Comparison of ENCODE assay signal across 25 cellular contexts in genomic region chr2:191831410-191831994, GRCh38. TPM values are rescaled to one million over a fixed set of nuclear protein-coding genes. Genes with fewer than 3 reads are reported as not detected.
DNase-seq lines count a peak whose midpoint lies in the region; ATAC-seq and TF ChIP-seq lines count a peak whose summit lies in the region.
"Had no signal": no experiment of that assay in that cellular context is flagged by ENCODE, and none has a peak within 500 bp of the region (broad histone marks: within the 10 kb centered on the region; RNA-seq: fewer than 3 reads in every experiment).

No MANE protein-coding gene starts in this region.

- no peak for TF ChIP-seq RAD21 in SK-N-SH (IDR thresholded peaks at IDR 0.05; ENCODE audit: low read length)

- H3K36me3 Mint-ChIP-seq in activated naive CD4-positive, alpha-beta T cell treated with anti-CD3 and anti-CD28 coated beads, Interleukin-2, amount 10 ng/mL, durations not matched to agents 7 days and 5 days: no peaks in the 10 kb centered on the region
- H3K36me3 Mint-ChIP-seq: activated naive CD4-positive, alpha-beta T cell treated with anti-CD3 and anti-CD28 coated beads, Interleukin-2, amount 50 U/mL, for 72 hours had no signal

- no peaks in the 10 kb centered on the region for H3K9me2 ChIP-seq in SK-N-SH

- H3K4me1 ChIP-seq in SK-N-SH (ENCODE audit: control insufficient read depth in 1 of 2, insufficient read depth in 2 of 2, low read depth in 1 of 2, low read length in 1 of 2): no peaks in the 10 kb centered on the region; a peak in 1 of 4 replicates
- H3K4me1 ChIP-seq in iPS-20b (ENCODE audit: insufficient read depth, low read length): peaks cover 18% of the 10 kb centered on the region; the same call in 1 of the 2 replicates
- peaks cover 0 to 14% (median 6%) of the 10 kb centered on the region in 4 donors for H3K4me1 ChIP-seq in sigmoid colon
- no peaks in the 10 kb centered on the region for H3K4me1 ChIP-seq in mucosa of descending colon (ENCODE audit: low read depth)
- H3K4me1 ChIP-seq: ascending aorta, thyroid gland had no signal

- no peak for TF ChIP-seq CTCF in SK-N-SH (IDR thresholded peaks at IDR 0.05)
- TF ChIP-seq CTCF in sigmoid colon (IDR thresholded peaks at IDR 0.05): no peak
- no peak for TF ChIP-seq CTCF in mucosa of descending colon (IDR thresholded peaks at IDR 0.05)

- H3K27me3 Mint-ChIP-seq in activated naive CD4-positive, alpha-beta T cell treated with anti-CD3 and anti-CD28 coated beads, Interleukin-2, amount 10 ng/mL, durations not matched to agents 7 days and 5 days: peaks cover 4% of the 10 kb centered on the region

- H3K79me2 ChIP-seq in SK-N-SH (ENCODE audit: insufficient read depth): no peaks in the 10 kb centered on the region

- no peak for TF ChIP-seq EP300 in SK-N-SH (IDR thresholded peaks at IDR 0.05; ENCODE audit: borderline replicate concordance in 1 of 2, low read depth in 1 of 2, low read length in 1 of 2)
- no peak for TF ChIP-seq EP300 in sigmoid colon (IDR thresholded peaks at IDR 0.05)

- H3K27ac Mint-ChIP-seq in activated naive CD4-positive, alpha-beta T cell treated with anti-CD3 and anti-CD28 coated beads, Interleukin-2, amount 10 ng/mL, durations not matched to agents 7 days and 5 days: no peak overlapping the region
- H3K27ac Mint-ChIP-seq: activated CD4-positive, alpha-beta T cell treated with anti-CD3 and anti-CD28 coated beads, Interleukin-2, amount 10 ng/mL, durations not matched to agents 24 days and 14 days; activated naive CD4-positive, alpha-beta T cell treated with anti-CD3 and anti-CD28 coated beads, Interleukin-2, amount 50 U/mL, for 72 hours; stimulated activated naive CD8-positive, alpha-beta T cell treated with anti-CD3 and anti-CD28 coated beads, Interleukin-15, Interleukin-2, amounts not matched to agents 100 ng/mL and 50 ng/mL, for 24 hours had no signal

- H3K27ac ChIP-seq in SK-N-SH (ENCODE audit: low read depth in 2 of 2, low read length in 1 of 2) (no peak overlapping the region), iPS-20b (ENCODE audit: low read length) (no peak overlapping the region), sigmoid colon (no peak overlapping the region)
- H3K27ac ChIP-seq: ascending aorta, foreskin keratinocyte, thyroid gland had no signal

- CTCF ChIA-PET in SK-N-SH (lab: Yijun Ruan, JAX): interaction anchor here (0.9 to 3.1 kb wide), 3 partner anchors 19 to 331 kb away, joined by 3 to 9 read pairs (median 7); no protein-coding TSS in a partner anchor
- CTCF ChIA-PET in activated naive CD4-positive, alpha-beta T cell treated with anti-CD3 and anti-CD28 coated beads, Interleukin-2, amount 10 ng/mL, durations not matched to agents 7 days and 5 days (lab: Charles Lee): interaction anchor here (0.8 kb wide), 2 partner anchors 9 to 30 kb away, joined by 3 read pairs; no protein-coding TSS in a partner anchor

- no peaks in the 10 kb centered on the region; the same call in 1 of the 2 replicates for H3K9me3 ChIP-seq in SK-N-SH
- H3K9me3 ChIP-seq in iPS-20b (ENCODE audit: insufficient read depth, low read depth, low read length): no peaks in the 10 kb centered on the region
- H3K9me3 ChIP-seq in sigmoid colon: no peaks in the 10 kb centered on the region
- H3K9me3 ChIP-seq in mucosa of descending colon: no peaks in the 10 kb centered on the region
- H3K9me3 ChIP-seq: ascending aorta, thyroid gland had no signal

- H3K4me3 Mint-ChIP-seq in activated naive CD4-positive, alpha-beta T cell treated with anti-CD3 and anti-CD28 coated beads, Interleukin-2, amount 10 ng/mL, durations not matched to agents 7 days and 5 days: no peak overlapping the region
- H3K4me3 Mint-ChIP-seq: activated CD4-positive, alpha-beta T cell treated with anti-CD3 and anti-CD28 coated beads, Interleukin-2, amount 10 ng/mL, durations not matched to agents 24 days and 14 days; stimulated activated naive CD8-positive, alpha-beta T cell treated with anti-CD3 and anti-CD28 coated beads, Interleukin-15, Interleukin-2, amounts not matched to agents 100 ng/mL and 50 ng/mL, for 24 hours had no signal

- no peaks in the 10 kb centered on the region for H3K9me3 Mint-ChIP-seq in activated naive CD4-positive, alpha-beta T cell treated with anti-CD3 and anti-CD28 coated beads, Interleukin-2, amount 10 ng/mL, durations not matched to agents 7 days and 5 days
- H3K9me3 Mint-ChIP-seq: activated CD4-positive, alpha-beta T cell treated with anti-CD3 and anti-CD28 coated beads, Interleukin-2, amount 10 ng/mL, durations not matched to agents 24 days and 14 days; activated naive CD4-positive, alpha-beta T cell treated with anti-CD3 and anti-CD28 coated beads, Interleukin-2, amount 50 U/mL, for 72 hours; stimulated activated naive CD8-positive, alpha-beta T cell treated with anti-CD3 and anti-CD28 coated beads, Interleukin-15, Interleukin-2, amounts not matched to agents 100 ng/mL and 50 ng/mL, for 24 hours had no signal

- H3K36me3 ChIP-seq in SK-N-SH (replicated peaks in 1 of 2; ENCODE audit: control insufficient read depth in 1 of 2, insufficient read depth in 2 of 2, low read length in 1 of 2): no peaks in the 10 kb centered on the region
- no peaks in the 10 kb centered on the region for H3K36me3 ChIP-seq in iPS-20b (ENCODE audit: insufficient read depth, low read depth, low read length)
- peaks cover 0 to 29% (median 10%) of the 10 kb centered on the region in 4 donors for H3K36me3 ChIP-seq in sigmoid colon
- no peaks in the 10 kb centered on the region for H3K36me3 ChIP-seq in mucosa of descending colon (ENCODE audit: low read depth)

- peak overlapping the region; percentile 63; the same call in 1 of the 2 replicates for H2AFZ ChIP-seq in SK-N-SH (ENCODE audit: low read depth)

- no peak for TF ChIP-seq POLR2A in sigmoid colon (IDR thresholded peaks at IDR 0.05)

- no peak overlapping the region for H3K9ac ChIP-seq in SK-N-SH
- H3K9ac ChIP-seq in iPS-20b (ENCODE audit: low read depth, low read length): no peak overlapping the region

- H3F3A ChIP-seq in SK-N-SH (replicated peaks; ENCODE audit: insufficient read depth): peaks cover 11% of the 10 kb centered on the region

- POLR2A ChIA-PET in SK-N-SH (lab: Yijun Ruan, JAX): no interaction called here

- ATAC-seq in SK-N-SH treated with all-trans-retinoic acid at 6 μM for 48 hours (no peak), GM21423 (IDR thresholded peaks at IDR 0.05; ENCODE audit: unreplicated experiment) (no peak), mucosa of descending colon (no peak)
- ATAC-seq: activated naive CD4-positive, alpha-beta T cell treated with anti-CD3 and anti-CD28 coated beads, Interleukin-2, amount 50 U/mL, for 72 hours; foreskin keratinocyte had no signal

- H3K4me3 ChIP-seq in SK-N-SH (ENCODE audit: low read depth in 2 of 2, low read length in 1 of 2) (no peak overlapping the region), iPS-20b (ENCODE audit: low read length) (0 out of 2 replicates have a peak overlapping the region, but pooled peaks have one; percentile 12), sigmoid colon (no peak overlapping the region), mucosa of descending colon (no peak overlapping the region)
- H3K4me3 ChIP-seq: ascending aorta, thyroid gland had no signal

- WGBS in SK-N-SH (ENCODE audit: low lambda C conversion rate): 100% methylated on average over 1 of the region's 1 CpG
- WGBS in sigmoid colon, 2 donors: 87 to 88% methylated on average over 1 of the region's 1 CpG

- DNase-seq in SK-N-SH: no peak
- peak; percentile 52 for DNase-seq in UCSD-AML1 (lab: John Stamatoyannopoulos, UW; ENCODE audit: unreplicated experiment)
- no peak for DNase-seq in sigmoid colon
- DNase-seq in activated naive CD4-positive, alpha-beta T cell treated with anti-CD3 and anti-CD28 coated beads, Interleukin-2, amount 10 ng/mL, durations not matched to agents 7 days and 5 days: no peak
- no peak for DNase-seq in mucosa of descending colon
- DNase-seq: 8988T; activated CD4-positive, alpha-beta T cell treated with anti-CD3 and anti-CD28 coated beads, Interleukin-2, amount 10 ng/mL, durations not matched to agents 24 days and 14 days; central memory CD4-positive, alpha-beta T cell; DMS79; erythroblast; foreskin keratinocyte; mammary epithelial cell; NCI-H1436; NCI-H2171 treated with DMSO at 0.1 percent for 48 hours; NCI-H748 treated with DMSO at 0.1 percent for 48 hours; nucleus accumbens; thyroid gland had no signal

- intact Hi-C loops in sigmoid colon (cut with DNase I): no loop called here
- intact Hi-C loops in mucosa of descending colon (cut with DNase I, micrococcal nuclease): no loop called here

- no peaks in the 10 kb centered on the region for H3K4me1 Mint-ChIP-seq in activated naive CD4-positive, alpha-beta T cell treated with anti-CD3 and anti-CD28 coated beads, Interleukin-2, amount 10 ng/mL, durations not matched to agents 7 days and 5 days
- H3K4me1 Mint-ChIP-seq: activated CD4-positive, alpha-beta T cell treated with anti-CD3 and anti-CD28 coated beads, Interleukin-2, amount 10 ng/mL, durations not matched to agents 24 days and 14 days had no signal

- H4K20me1 ChIP-seq in SK-N-SH (ENCODE audit: insufficient read depth): no peaks in the 10 kb centered on the region

- H3K27me3 ChIP-seq in SK-N-SH (ENCODE audit: insufficient read depth) (no peaks in the 10 kb centered on the region), iPS-20b (ENCODE audit: insufficient read depth, low read length) (no peaks in the 10 kb centered on the region), sigmoid colon (no peaks in the 10 kb centered on the region)
- H3K27me3 ChIP-seq: ascending aorta, foreskin keratinocyte, thyroid gland had no signal

- no peak overlapping the region for H3K4me2 ChIP-seq in SK-N-SH

TF ChIP-seq in SK-N-SH, 30 proteins besides CTCF, POLR2A, EP300 and RAD21 (continues in another document):
- TF ChIP-seq NRF1 (IDR thresholded peaks at IDR 0.05; ENCODE audit: low read depth, low read length): no peak
- no peak for TF ChIP-seq FOSL2 (IDR thresholded peaks at IDR 0.05; ENCODE audit: borderline replicate concordance, low read depth)
- no peak for TF ChIP-seq MAX (IDR thresholded peaks at IDR 0.05; ENCODE audit: low read depth)

TF ChIP-seq in SK-N-SH treated with all-trans-retinoic acid at 6 μM for 48 hours, 23 proteins besides CTCF, POLR2A, EP300 and RAD21 (continues in another document):
- TF ChIP-seq TOX (CRISPR knock-in tag; IDR thresholded peaks at IDR 0.05; ENCODE audit: borderline replicate concordance): no peak

RNA-seq across cellular contexts. Expression of gene CAVIN2, which starts 15.4 kb away (rescaled TPM):
- polyA plus RNA-seq in SK-N-SH (2012; rRNA removed): 1.5 and 1.7 TPM in 2 replicates
- polyA plus RNA-seq in SK-N-SH (2012; cell fraction: cytosol; rRNA removed): 1.4 and 1.7 TPM in 2 replicates
- polyA plus RNA-seq in SK-N-SH (2012; cell fraction: nucleus; rRNA removed): 1.2 and 1.5 TPM in 2 replicates
- total RNA-seq in sigmoid colon: 100 to 1,000 TPM; 138 to 201 (median 190) TPM
- polyA plus RNA-seq in sigmoid colon: 10 to 100 TPM in 2 of 3 donors, 1 to 10 TPM in 1; 1.4 to 15.6 (median 14.4) TPM
- 100 to 1,000 TPM in 1 of 3 donors, 10 to 100 TPM in 1, 1 to 10 TPM in 1; 6.7 to 154 (median 13.7) TPM for total RNA-seq in mucosa of descending colon
- total RNA-seq: activated CD4-positive, alpha-beta T cell treated with anti-CD3 and anti-CD28 coated beads, Interleukin-2, amount 10 ng/mL, durations not matched to agents 24 days and 14 days; activated naive CD4-positive, alpha-beta T cell treated with anti-CD3 and anti-CD28 coated beads, Interleukin-2, amount 50 U/mL, for 72 hours; HT1080; M059J had no signal
